ENCODE assay signal across 2 cellular contexts in genomic region chr18:28178720-28179119, GRCh38.
TF ChIP-seq lines count a peak whose summit lies in the region.

No MANE protein-coding gene starts in this region.

TF ChIP-seq in A549, 52 proteins besides CTCF, POLR2A, EP300 and RAD21:
- TF ChIP-seq, protein P1, sequence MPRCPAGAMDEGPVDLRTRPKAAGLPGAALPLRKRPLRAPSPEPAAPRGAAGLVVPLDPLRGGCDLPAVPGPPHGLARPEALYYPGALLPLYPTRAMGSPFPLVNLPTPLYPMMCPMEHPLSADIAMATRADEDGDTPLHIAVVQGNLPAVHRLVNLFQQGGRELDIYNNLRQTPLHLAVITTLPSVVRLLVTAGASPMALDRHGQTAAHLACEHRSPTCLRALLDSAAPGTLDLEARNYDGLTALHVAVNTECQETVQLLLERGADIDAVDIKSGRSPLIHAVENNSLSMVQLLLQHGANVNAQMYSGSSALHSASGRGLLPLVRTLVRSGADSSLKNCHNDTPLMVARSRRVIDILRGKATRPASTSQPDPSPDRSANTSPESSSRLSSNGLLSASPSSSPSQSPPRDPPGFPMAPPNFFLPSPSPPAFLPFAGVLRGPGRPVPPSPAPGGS (IDR thresholded peaks at IDR 0.05): no peak
- no peak for TF ChIP-seq CBX2 (IDR thresholded peaks at IDR 0.05; ENCODE audit: borderline replicate concordance, low read depth)
- no peak for TF ChIP-seq ZC3H11A (IDR thresholded peaks at IDR 0.05)
- no peak for TF ChIP-seq MAZ (IDR thresholded peaks at IDR 0.05; ENCODE audit: borderline replicate concordance, low read depth, low read length)
- TF ChIP-seq JUNB (IDR thresholded peaks at IDR 0.05): no peak
- TF ChIP-seq NR3C1 (IDR thresholded peaks at IDR 0.05): no peak
- TF ChIP-seq SMC3 (IDR thresholded peaks at IDR 0.05): no peak
- TF ChIP-seq RARB (CRISPR knock-in tag; IDR thresholded peaks at IDR 0.05): no peak
- no peak for TF ChIP-seq CBX8 (IDR thresholded peaks at IDR 0.05)
- no peak for TF ChIP-seq ZSCAN20 (CRISPR knock-in tag; IDR thresholded peaks at IDR 0.05)
- TF ChIP-seq, protein P2, sequence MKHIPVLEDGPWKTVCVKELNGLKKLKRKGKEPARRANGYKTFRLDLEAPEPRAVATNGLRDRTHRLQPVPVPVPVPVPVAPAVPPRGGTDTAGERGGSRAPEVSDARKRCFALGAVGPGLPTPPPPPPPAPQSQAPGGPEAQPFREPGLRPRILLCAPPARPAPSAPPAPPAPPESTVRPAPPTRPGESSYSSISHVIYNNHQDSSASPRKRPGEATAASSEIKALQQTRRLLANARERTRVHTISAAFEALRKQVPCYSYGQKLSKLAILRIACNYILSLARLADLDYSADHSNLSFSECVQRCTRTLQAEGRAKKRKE (CRISPR knock-in tag; IDR thresholded peaks at IDR 0.05; ENCODE audit: low read depth): no peak

TF ChIP-seq in HepG2, 621 proteins besides CTCF, POLR2A, EP300 and RAD21 (continued from another document):
- TF ChIP-seq, protein P3, sequence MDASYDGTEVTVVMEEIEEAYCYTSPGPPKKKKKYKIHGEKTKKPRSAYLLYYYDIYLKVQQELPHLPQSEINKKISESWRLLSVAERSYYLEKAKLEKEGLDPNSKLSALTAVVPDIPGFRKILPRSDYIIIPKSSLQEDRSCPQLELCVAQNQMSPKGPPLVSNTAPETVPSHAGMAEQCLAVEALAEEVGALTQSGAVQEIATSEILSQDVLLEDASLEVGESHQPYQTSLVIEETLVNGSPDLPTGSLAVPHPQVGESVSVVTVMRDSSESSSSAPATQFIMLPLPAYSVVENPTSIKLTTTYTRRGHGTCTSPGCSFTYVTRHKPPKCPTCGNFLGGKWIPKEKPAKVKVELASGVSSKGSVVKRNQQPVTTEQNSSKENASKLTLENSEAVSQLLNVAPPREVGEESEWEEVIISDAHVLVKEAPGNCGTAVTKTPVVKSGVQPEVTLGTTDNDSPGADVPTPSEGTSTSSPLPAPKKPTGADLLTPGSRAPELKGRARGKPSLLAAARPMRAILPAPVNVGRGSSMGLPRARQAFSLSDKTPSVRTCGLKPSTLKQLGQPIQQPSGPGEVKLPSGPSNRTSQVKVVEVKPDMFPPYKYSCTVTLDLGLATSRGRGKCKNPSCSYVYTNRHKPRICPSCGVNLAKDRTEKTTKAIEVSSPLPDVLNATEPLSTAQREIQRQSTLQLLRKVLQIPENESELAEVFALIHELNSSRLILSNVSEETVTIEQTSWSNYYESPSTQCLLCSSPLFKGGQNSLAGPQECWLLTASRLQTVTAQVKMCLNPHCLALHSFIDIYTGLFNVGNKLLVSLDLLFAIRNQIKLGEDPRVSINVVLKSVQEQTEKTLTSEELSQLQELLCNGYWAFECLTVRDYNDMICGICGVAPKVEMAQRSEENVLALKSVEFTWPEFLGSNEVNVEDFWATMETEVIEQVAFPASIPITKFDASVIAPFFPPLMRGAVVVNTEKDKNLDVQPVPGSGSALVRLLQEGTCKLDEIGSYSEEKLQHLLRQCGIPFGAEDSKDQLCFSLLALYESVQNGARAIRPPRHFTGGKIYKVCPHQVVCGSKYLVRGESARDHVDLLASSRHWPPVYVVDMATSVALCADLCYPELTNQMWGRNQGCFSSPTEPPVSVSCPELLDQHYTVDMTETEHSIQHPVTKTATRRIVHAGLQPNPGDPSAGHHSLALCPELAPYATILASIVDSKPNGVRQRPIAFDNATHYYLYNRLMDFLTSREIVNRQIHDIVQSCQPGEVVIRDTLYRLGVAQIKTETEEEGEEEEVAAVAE (CRISPR knock-in tag; IDR thresholded peaks at IDR 0.05; ENCODE audit: borderline replicate concordance): no peak
- TF ChIP-seq PRMT3 (CRISPR knock-in tag; IDR thresholded peaks at IDR 0.05; ENCODE audit: borderline replicate concordance, low read depth) (no peak), TEAD3 (CRISPR knock-in tag; optimal IDR thresholded peaks at IDR 0.05; ENCODE audit: borderline replicate concordance) (no peak), ETV5 (CRISPR knock-in tag; IDR thresholded peaks at IDR 0.05; ENCODE audit: borderline replicate concordance) (no peak), SOX6 (IDR thresholded peaks at IDR 0.05) (no peak), SOX6 (CRISPR knock-in tag; IDR thresholded peaks at IDR 0.05) (no peak)
